27 cellular contexts compared by ENCODE assay signal in the genomic region with DNA sequence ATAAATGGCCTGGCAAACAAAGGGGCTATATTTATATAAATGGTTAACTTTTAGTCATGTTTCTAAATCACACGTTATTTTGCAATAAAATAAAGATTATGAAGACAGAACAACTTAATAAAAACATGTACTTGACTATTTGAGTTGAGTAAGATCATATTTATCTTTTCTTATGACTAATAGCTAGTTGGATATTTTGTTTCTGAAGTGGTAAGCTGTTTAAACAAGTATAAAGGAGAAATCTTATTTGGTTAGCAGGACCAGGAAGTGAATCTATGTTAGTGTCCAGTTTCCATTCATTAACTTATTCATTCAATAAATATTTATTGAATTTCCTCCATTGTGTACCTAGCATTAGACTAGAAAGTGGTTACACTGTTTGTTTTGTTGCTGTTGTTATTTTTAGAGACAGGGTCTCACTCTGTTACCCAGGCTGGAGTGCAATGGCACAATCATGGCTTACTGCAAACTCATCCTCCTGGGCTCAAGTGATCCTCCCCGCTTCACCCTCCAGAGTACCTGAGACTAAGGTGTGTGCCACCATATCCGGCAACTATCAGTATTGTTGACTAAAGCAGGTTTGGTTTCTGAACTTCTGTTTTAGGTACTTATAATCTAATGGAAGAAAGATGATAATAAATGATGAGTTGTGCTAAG.
DNase-seq lines count a peak whose midpoint lies in the region; ATAC-seq and TF ChIP-seq lines count a peak whose summit lies in the region.
"Had no signal": no experiment of that assay in that cellular context is flagged by ENCODE, and none has a peak within 500 bp of the region (broad histone marks: within the 10 kb centered on the region; RNA-seq: fewer than 3 reads in every experiment).

No MANE protein-coding gene starts in this region.

- H3K27ac Mint-ChIP-seq in nephron progenitor cell = peak overlapping the region; percentile 17
- H3K27ac Mint-ChIP-seq: activated naive CD8-positive, alpha-beta T cell treated with anti-CD3 and anti-CD28 coated beads for 36 hours; dendritic cell treated with granulocyte-macrophage colony-stimulating factor and Interleukin-4, amounts not matched to agents 40 ng/mL and 50 ng/mL, for 4 days; endodermal cell; HFFc6; stimulated activated effector memory CD8-positive, alpha-beta T cell treated with anti-CD3 and anti-CD28 coated beads, Interleukin-12 subunit alpha, Interleukin-12 subunit beta, amount 100 ng/mL, for 72 hours; T-helper 2 cell treated with Interferon-gamma antibody and Interleukin-4, amounts not matched to agents 5 μg/mL and 100 μg/mL, for 36 hours had no signal

- no peak for ATAC-seq in GM18517 (IDR thresholded peaks at IDR 0.05; ENCODE audit: unreplicated experiment)
- ATAC-seq: psoas muscle; stimulated activated effector memory CD8-positive, alpha-beta T cell treated with anti-CD3 and anti-CD28 coated beads, Interleukin-12 subunit alpha, Interleukin-12 subunit beta, amount 100 ng/mL, for 72 hours had no signal

- H3K4me1 Mint-ChIP-seq in nephron progenitor cell = no peaks in the 10 kb centered on the region
- H3K4me1 Mint-ChIP-seq: activated naive CD8-positive, alpha-beta T cell treated with anti-CD3 and anti-CD28 coated beads for 36 hours; CD14-positive monocyte; central memory CD8-positive, alpha-beta T cell; endodermal cell; stimulated activated effector memory CD8-positive, alpha-beta T cell treated with anti-CD3 and anti-CD28 coated beads, Interleukin-12 subunit alpha, Interleukin-12 subunit beta, amount 100 ng/mL, for 72 hours had no signal

- TF ChIP-seq CTCF in nephron progenitor cell (IDR thresholded peaks at IDR 0.05) (no peak), GM13977 (IDR thresholded peaks at IDR 0.05; ENCODE audit: extremely low read depth, insufficient read depth, missing control alignments) (no peak)

- in situ Hi-C loops in GM13977 (cut with MboI; ENCODE audit: low pct_unique_long_range_greater_than_20kb, low sequenced_read_pairs, unreplicated experiment) = no loop called here

- no peaks in the 10 kb centered on the region for H3K36me3 Mint-ChIP-seq in nephron progenitor cell (ENCODE audit: low read depth)
- H3K36me3 Mint-ChIP-seq: activated naive CD8-positive, alpha-beta T cell treated with anti-CD3 and anti-CD28 coated beads for 36 hours; CD14-positive monocyte; stimulated activated effector memory CD8-positive, alpha-beta T cell treated with anti-CD3 and anti-CD28 coated beads, Interleukin-12 subunit alpha, Interleukin-12 subunit beta, amount 100 ng/mL, for 72 hours had no signal

- DNase-seq in DMS153 treated with DMSO at 0.1 percent for 48 hours (lab: John Stamatoyannopoulos, UW; ENCODE audit: unreplicated experiment) (peak; percentile 78), NCI-H2081 treated with DMSO at 0.1 percent for 48 hours (lab: John Stamatoyannopoulos, UW) (peak; percentile 6), SHP77 (lab: John Stamatoyannopoulos, UW) (peak; percentile 36 to 39), nephron progenitor cell (no peak), GM13977 (ENCODE audit: low spot score) (no peak), NCI-H1436 (lab: John Stamatoyannopoulos, UW) (no peak)
- DNase-seq: activated CD4-positive, alpha-beta T cell treated with anti-CD3 and anti-CD28 coated beads for 48 hours; activated CD8-positive, alpha-beta memory T cell treated with anti-CD3 and anti-CD28 coated beads for 24 hours; activated effector memory CD4-positive, alpha-beta T cell treated with anti-CD3 and anti-CD28 coated beads, Interleukin-2, amount 50 U/mL, for 16 hours; activated naive CD8-positive, alpha-beta T cell treated with anti-CD3 and anti-CD28 coated beads for 36 hours; Calu3; endodermal cell; esophagus squamous epithelium; foreskin melanocyte; GM23248; HFFc6; mesenchymal stem cell; NCI-H82; psoas muscle; sigmoid colon; stimulated activated CD4-positive, alpha-beta T cell treated with anti-CD3 and anti-CD28 coated beads, Interleukin-4, amount 100 ng/mL, for 24 hours had no signal

- no peak overlapping the region for H3K4me3 Mint-ChIP-seq in nephron progenitor cell
- H3K4me3 Mint-ChIP-seq: activated naive CD8-positive, alpha-beta T cell treated with anti-CD3 and anti-CD28 coated beads for 36 hours; CD14-positive monocyte; central memory CD8-positive, alpha-beta T cell; dendritic cell treated with granulocyte-macrophage colony-stimulating factor and Interleukin-4, amounts not matched to agents 40 ng/mL and 50 ng/mL, for 4 days; endodermal cell; HFFc6; stimulated activated effector memory CD8-positive, alpha-beta T cell treated with anti-CD3 and anti-CD28 coated beads, Interleukin-12 subunit alpha, Interleukin-12 subunit beta, amount 100 ng/mL, for 72 hours; T-helper 2 cell treated with Interferon-gamma antibody and Interleukin-4, amounts not matched to agents 5 μg/mL and 100 μg/mL, for 36 hours had no signal

- H3K9me3 Mint-ChIP-seq in nephron progenitor cell = no peaks in the 10 kb centered on the region
- H3K9me3 Mint-ChIP-seq: activated naive CD8-positive, alpha-beta T cell treated with anti-CD3 and anti-CD28 coated beads for 36 hours; dendritic cell treated with granulocyte-macrophage colony-stimulating factor and Interleukin-4, amounts not matched to agents 40 ng/mL and 50 ng/mL, for 4 days; endodermal cell; T-helper 2 cell treated with Interferon-gamma antibody and Interleukin-4, amounts not matched to agents 5 μg/mL and 100 μg/mL, for 36 hours had no signal

- peaks cover 9% of the 10 kb centered on the region for H3K27me3 Mint-ChIP-seq in nephron progenitor cell (ENCODE audit: low read depth, poor library complexity)
- H3K27me3 Mint-ChIP-seq: central memory CD8-positive, alpha-beta T cell; dendritic cell treated with granulocyte-macrophage colony-stimulating factor and Interleukin-4, amounts not matched to agents 40 ng/mL and 50 ng/mL, for 4 days had no signal

Comparison
In these comparisons a context has a peak if more than half of its experiments do, and no peak if none do; other contexts are left out.
1. DNase-seq: peak in DMS153 treated with DMSO at 0.1 percent for 48 hours (single experiment), NCI-H2081 treated with DMSO at 0.1 percent for 48 hours (single experiment) and SHP77 (2 of 2); none in nephron progenitor cell (single experiment), GM13977 (single experiment) and NCI-H1436 (single experiment).